In the genomic region with DNA sequence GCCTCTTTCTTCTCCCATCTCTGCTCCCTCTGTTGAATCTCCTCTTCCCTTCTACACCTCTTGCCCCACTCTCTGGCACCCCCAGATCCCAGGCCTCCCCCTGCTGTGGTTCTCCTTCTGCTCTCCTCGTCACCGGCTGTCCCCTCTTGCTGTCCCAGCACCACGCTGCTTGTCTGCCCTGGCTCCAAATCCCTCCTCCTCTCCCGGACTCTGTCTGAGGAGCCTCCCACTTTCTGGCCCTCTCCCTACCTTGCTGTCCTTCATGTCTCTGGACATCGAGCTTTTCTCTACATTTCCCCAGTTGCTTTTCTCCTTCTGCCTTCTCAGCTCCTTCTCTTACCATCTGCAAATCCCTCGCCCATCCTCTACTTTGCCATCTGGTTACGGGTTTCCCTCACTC, we compare ENCODE assay signal across 7 cellular contexts. TPM values are rescaled to one million over a fixed set of nuclear protein-coding genes. Genes with fewer than 3 reads are reported as not detected.
DNase-seq lines count a peak whose midpoint lies in the region; ATAC-seq and TF ChIP-seq lines count a peak whose summit lies in the region.
"Had no signal": no experiment of that assay in that cellular context is flagged by ENCODE, and none has a peak within 500 bp of the region (broad histone marks: within the 10 kb centered on the region; RNA-seq: fewer than 3 reads in every experiment).

No MANE protein-coding gene starts in this region.

- peaks cover 57% of the 10 kb centered on the region for H3K79me2 ChIP-seq in Karpas-422 (ENCODE audit: low read length)

- no peaks in the 10 kb centered on the region for H4K20me1 ChIP-seq in Karpas-422 (ENCODE audit: insufficient read depth, low read depth, low read length)

- no peaks in the 10 kb centered on the region for H3K27me3 ChIP-seq in Karpas-422 (ENCODE audit: low read length)
- H3K27me3 ChIP-seq in dorsolateral prefrontal cortex: no peaks in the 10 kb centered on the region
- no peaks in the 10 kb centered on the region for H3K27me3 ChIP-seq in rectal smooth muscle tissue (ENCODE audit: control insufficient read depth, insufficient read depth, low read length)

- H3K9ac ChIP-seq in Karpas-422 (ENCODE audit: low read length) (peak overlapping the region; percentile 80), rectal smooth muscle tissue (ENCODE audit: low read length) (no peak overlapping the region)

- H3K4me3 ChIP-seq in Karpas-422 (ENCODE audit: low read length) (peak overlapping the region; percentile 73), dorsolateral prefrontal cortex (peak overlapping the region; percentile 49 to 83 (median 72)), rectal smooth muscle tissue (ENCODE audit: low read length) (peak overlapping the region; percentile 77)
- H3K4me3 ChIP-seq: SK-N-MC had no signal

- H3K4me2 ChIP-seq in Karpas-422 (ENCODE audit: low read depth, low read length, poor library complexity, severe bottlenecking): peak overlapping the region; percentile 93

- no peak for TF ChIP-seq CTCF in dorsolateral prefrontal cortex (IDR thresholded peaks at IDR 0.05 in 54 of 56, conservative IDR thresholded peaks at IDR 0.05 in 2 of 56; ENCODE audit: low read depth in 1 of 56, partially characterized antibody in 56 of 56)

- peaks cover 14% of the 10 kb centered on the region for H3K9me3 ChIP-seq in Karpas-422 (ENCODE audit: low read length)

- POLR2A ChIA-PET in HEK293T (lab: Yijun Ruan, JAX): no interaction called here

- no peaks in the 10 kb centered on the region for H3K9me2 ChIP-seq in Karpas-422 (replicated peaks; ENCODE audit: insufficient read depth, low read length)

- CTCF ChIA-PET in HEK293T (lab: Yijun Ruan, JAX): no interaction called here

- H3K4me1 ChIP-seq in Karpas-422 (ENCODE audit: low read length) (peaks cover 18% of the 10 kb centered on the region), rectal smooth muscle tissue (ENCODE audit: control insufficient read depth, insufficient read depth, low read length) (no peaks in the 10 kb centered on the region)

- no peak for ATAC-seq in GM18909 (IDR thresholded peaks at IDR 0.05; ENCODE audit: poor library complexity, unreplicated experiment)

- DNase-seq in Karpas-422 (no peak), dorsolateral prefrontal cortex (peak in 2 of 10 donors; percentile 44 to 57), HEK293T (ENCODE audit: extremely low spot score) (no peak), activated gamma-delta T cell treated with Interleukin-2 at 50 U/mL for 16 hours (no peak)

- H3K27ac ChIP-seq in Karpas-422 (ENCODE audit: low read length) (peak overlapping the region; percentile 22; the same call in 1 of the 2 replicates), dorsolateral prefrontal cortex (peak overlapping the region in 40 of 59 donors; percentile 11 to 86 (median 64)), rectal smooth muscle tissue (ENCODE audit: low read depth, low read length) (no peak overlapping the region)
- H3K27ac ChIP-seq: SK-N-MC had no signal

- no peak overlapping the region for H2AFZ ChIP-seq in Karpas-422 (ENCODE audit: low read length)

- H3K36me3 ChIP-seq in Karpas-422 (ENCODE audit: insufficient read depth, low read length) (peaks cover 44% of the 10 kb centered on the region), rectal smooth muscle tissue (ENCODE audit: control insufficient read depth, insufficient read depth, low read length) (no peaks in the 10 kb centered on the region)

- intact Hi-C loops in dorsolateral prefrontal cortex (cut with DNase I): no loop called here

TF ChIP-seq in HEK293T, 16 proteins besides CTCF, POLR2A, EP300 and RAD21:
- TF ChIP-seq NFRKB (IDR thresholded peaks at IDR 0.05): no peak
- TF ChIP-seq HDGF (IDR thresholded peaks at IDR 0.05; ENCODE audit: borderline replicate concordance): no peak
- TF ChIP-seq L3MBTL2 (conservative IDR thresholded peaks at IDR 0.05): no peak
- TF ChIP-seq ELF4 (IDR thresholded peaks at IDR 0.05): no peak
- TF ChIP-seq LEF1 (IDR thresholded peaks at IDR 0.05; ENCODE audit: borderline replicate concordance): no peak
- no peak for TF ChIP-seq ARNT (IDR thresholded peaks at IDR 0.05)
- no peak for TF ChIP-seq SUZ12 (IDR thresholded peaks at IDR 0.05)
- TF ChIP-seq PKNOX1 (IDR thresholded peaks at IDR 0.05): no peak
- TF ChIP-seq FOXK2 (IDR thresholded peaks at IDR 0.05): no peak

RNA-seq across cellular contexts. Expression of gene ZNF347, which starts 1.3 kb away (rescaled TPM):
- 11.3 and 17.6 TPM in 2 replicates for total RNA-seq in Karpas-422 (2014; rRNA removed; shearing (Covaris generic); ENCODE audit: low replicate concordance)
- 10 to 100 TPM; 10.6 to 29.1 (median 17.1) TPM for total RNA-seq in dorsolateral prefrontal cortex

RNA-seq across cellular contexts. Expression of gene ZNF415, which starts 24.9 kb away (rescaled TPM):
- 9.1 and 11.1 TPM in 2 replicates for total RNA-seq in Karpas-422 (2014; rRNA removed; shearing (Covaris generic); ENCODE audit: low replicate concordance)
- 10 to 100 TPM; 24.2 to 55.5 (median 36.6) TPM for total RNA-seq in dorsolateral prefrontal cortex

RNA-seq across cellular contexts. Expression of gene ZNF665, which starts 35.6 kb away (rescaled TPM):
- 9.3 and 52.1 TPM in 2 replicates for total RNA-seq in Karpas-422 (2014; rRNA removed; shearing (Covaris generic); ENCODE audit: low replicate concordance)
- 10 to 100 TPM in 8 of 120 experiments, 1 to 10 TPM in 112; 2.3 to 13.6 (median 5.9) TPM for total RNA-seq in dorsolateral prefrontal cortex

RNA-seq across cellular contexts. Expression of gene ZNF160, which starts 54.4 kb away (rescaled TPM):
- total RNA-seq in Karpas-422 (2014; rRNA removed; shearing (Covaris generic); ENCODE audit: low replicate concordance): 97.3 and 122 TPM in 2 replicates
- total RNA-seq in dorsolateral prefrontal cortex: 10 to 100 TPM; 31.4 to 79.2 (median 44.7) TPM
